8 cellular contexts compared by ENCODE assay signal in genomic region chr10:71773221-71773971, GRCh38. TPM values are rescaled to one million over a fixed set of nuclear protein-coding genes. Genes with fewer than 3 reads are reported as not detected.
A peak's percentile ranks its signal among the peaks of the same experiment; 100 is the strongest.
DNase-seq lines count a peak whose midpoint lies in the region; ATAC-seq and TF ChIP-seq lines count a peak whose summit lies in the region.

Gene VSIR (minus strand): TSS chr10:71773520. CDS start chr10:71773439, 81 bp downstream.

- ATAC-seq in HG02759 (IDR thresholded peaks at IDR 0.05; ENCODE audit: unreplicated experiment) = peak; percentile 61

- DNase-seq in NCI-H1694 treated with DMSO at 0.1 percent for 48 hours (lab: John Stamatoyannopoulos, UW) = peak; percentile 68
- DNase-seq in activated CD4-positive, alpha-beta T cell treated with anti-CD3 and anti-CD28 coated beads for 24 hours (ENCODE audit: low read depth in 2 of 2) = peak; percentile 90 to 96
- DNase-seq in cerebellum (ENCODE audit: low spot score) = peak; percentile 65
- peak; percentile 56 for DNase-seq in kidney glomerular epithelial cell (lab: John Stamatoyannopoulos, UW)
- peak; percentile 88 to 93 (median 91) for DNase-seq in stimulated activated CD4-positive, alpha-beta T cell treated with anti-CD3 and anti-CD28 coated beads, Interleukin-1b, Interleukin-23, amount 100 ng/mL, for 24 hours (ENCODE audit: low read depth in 4 of 4, low spot score in 1 of 4)
- DNase-seq in SHP77 treated with DMSO at 0.1 percent for 48 hours (lab: John Stamatoyannopoulos, UW) = no peak

- peak; percentile 93 for TF ChIP-seq CTCF in GM12874 (IDR thresholded peaks at IDR 0.05; ENCODE audit: insufficient read depth, low read depth, low read length)

RNA-seq across cellular contexts. Expression of gene VSIR, which starts in this region (rescaled TPM):
- total RNA-seq in cerebellum = 4.7 TPM
